8 cellular contexts compared by ENCODE assay signal in genomic region chr6:76876922-76877553, GRCh38.
DNase-seq lines count a peak whose midpoint lies in the region; ATAC-seq and TF ChIP-seq lines count a peak whose summit lies in the region.

No MANE protein-coding gene starts in this region.

- DNase-seq in GM23248: peak; percentile 24
- peak; percentile 67 for DNase-seq in NCI-H510A treated with DMSO at 0.1 percent for 48 hours (lab: John Stamatoyannopoulos, UW)
- peak; percentile 68 for DNase-seq in endothelial cell (ENCODE audit: low spot score)
- DNase-seq in inferior parietal cortex (ENCODE audit: extremely low spot score): no peak
- DNase-seq in posterior vena cava (ENCODE audit: low spot score): no peak
- DNase-seq in activated CD4-positive, alpha-beta T cell treated with anti-CD3 and anti-CD28 coated beads, Interleukin-2, amount 10 ng/mL, durations not matched to agents 7 days and 5 days: no peak

- peak overlapping the region; percentile 91 for H3K4me3 Mint-ChIP-seq in endothelial cell (ENCODE audit: unreplicated experiment)
- no peak overlapping the region for H3K4me3 Mint-ChIP-seq in activated CD4-positive, alpha-beta T cell treated with anti-CD3 and anti-CD28 coated beads, Interleukin-2, amount 10 ng/mL, durations not matched to agents 7 days and 5 days

- H3K4me2 ChIP-seq in GM23248 (ENCODE audit: unreplicated experiment) (no peak overlapping the region), neural cell (ENCODE audit: low read length) (no peak overlapping the region)

- H3K27ac Mint-ChIP-seq in endothelial cell (ENCODE audit: unreplicated experiment): no peak overlapping the region
- no peak overlapping the region for H3K27ac Mint-ChIP-seq in activated CD4-positive, alpha-beta T cell treated with anti-CD3 and anti-CD28 coated beads, Interleukin-2, amount 10 ng/mL, durations not matched to agents 7 days and 5 days

- TF ChIP-seq CTCF in endothelial cell (IDR thresholded peaks at IDR 0.05; ENCODE audit: unreplicated experiment) (peak; percentile 46), neural cell (IDR thresholded peaks at IDR 0.05; ENCODE audit: poor library complexity, severe bottlenecking) (peak; percentile 64)

- intact Hi-C loops in posterior vena cava (cut with DNase I): no loop called here

- no peaks in the 10 kb centered on the region for H3F3A ChIP-seq in GM23248 (ENCODE audit: insufficient read depth)
- H3F3A ChIP-seq in neural cell (ENCODE audit: insufficient read depth, low read length, poor library complexity, severe bottlenecking): no peaks in the 10 kb centered on the region

- H3K79me2 ChIP-seq in GM23248 (ENCODE audit: insufficient read depth) (no peaks in the 10 kb centered on the region), neural cell (replicated peaks; ENCODE audit: insufficient read depth, low read length) (no peaks in the 10 kb centered on the region)

- H3K36me3 Mint-ChIP-seq in endothelial cell (ENCODE audit: low read depth, unreplicated experiment): peaks cover 9% of the 10 kb centered on the region
- no peaks in the 10 kb centered on the region for H3K36me3 Mint-ChIP-seq in activated CD4-positive, alpha-beta T cell treated with anti-CD3 and anti-CD28 coated beads, Interleukin-2, amount 10 ng/mL, durations not matched to agents 7 days and 5 days (ENCODE audit: low read depth)

- H4K20me1 ChIP-seq in GM23248 (ENCODE audit: insufficient read depth): no peaks in the 10 kb centered on the region
- no peaks in the 10 kb centered on the region for H4K20me1 ChIP-seq in neural cell (ENCODE audit: insufficient read depth)

- H3K9me2 ChIP-seq in GM23248 (ENCODE audit: insufficient read depth) (no peaks in the 10 kb centered on the region), neural cell (ENCODE audit: insufficient read depth, low read length) (no peaks in the 10 kb centered on the region)

- H3K27me3 ChIP-seq in GM23248 (replicated peaks; ENCODE audit: insufficient read depth) (no peaks in the 10 kb centered on the region), neural cell (ENCODE audit: insufficient read depth, low read depth, low read length) (no peaks in the 10 kb centered on the region)

- CTCF ChIA-PET in activated CD4-positive, alpha-beta T cell treated with anti-CD3 and anti-CD28 coated beads, Interleukin-2, amount 10 ng/mL, durations not matched to agents 7 days and 5 days (lab: Charles Lee): no interaction called here

- H3K9me3 Mint-ChIP-seq in endothelial cell (ENCODE audit: unreplicated experiment): peaks cover 6% of the 10 kb centered on the region
- H3K9me3 Mint-ChIP-seq in activated CD4-positive, alpha-beta T cell treated with anti-CD3 and anti-CD28 coated beads, Interleukin-2, amount 10 ng/mL, durations not matched to agents 7 days and 5 days: peaks cover 21% of the 10 kb centered on the region

- H2AFZ ChIP-seq in GM23248 (no peak overlapping the region), neural cell (ENCODE audit: low read depth, low read length) (no peak overlapping the region)

- no peaks in the 10 kb centered on the region for H3K4me1 Mint-ChIP-seq in endothelial cell (ENCODE audit: unreplicated experiment)
- no peaks in the 10 kb centered on the region for H3K4me1 Mint-ChIP-seq in activated CD4-positive, alpha-beta T cell treated with anti-CD3 and anti-CD28 coated beads, Interleukin-2, amount 10 ng/mL, durations not matched to agents 7 days and 5 days

- H3K4me1 ChIP-seq in GM23248 (ENCODE audit: insufficient read depth): peaks cover 4% of the 10 kb centered on the region; the same call in 1 of the 2 replicates

- H3K27me3 Mint-ChIP-seq in endothelial cell (ENCODE audit: unreplicated experiment): peaks cover 2% of the 10 kb centered on the region
- no peaks in the 10 kb centered on the region for H3K27me3 Mint-ChIP-seq in activated CD4-positive, alpha-beta T cell treated with anti-CD3 and anti-CD28 coated beads, Interleukin-2, amount 10 ng/mL, durations not matched to agents 7 days and 5 days

- in situ Hi-C loops in GM23248 (cut with MboI): no loop called here

- H3K36me3 ChIP-seq in GM23248 (ENCODE audit: low read depth) (no peaks in the 10 kb centered on the region), neural cell (ENCODE audit: insufficient read depth, low read length) (no peaks in the 10 kb centered on the region)

- H3K27ac ChIP-seq in GM23248 (no peak overlapping the region), neural cell (ENCODE audit: low read length) (no peak overlapping the region)

- no peak for ATAC-seq in HG02981 (IDR thresholded peaks at IDR 0.05; ENCODE audit: unreplicated experiment)

- POLR2A ChIA-PET in activated CD4-positive, alpha-beta T cell treated with anti-CD3 and anti-CD28 coated beads, Interleukin-2, amount 10 ng/mL, durations not matched to agents 7 days and 5 days (lab: Charles Lee): no interaction called here

- H3K9me3 ChIP-seq in GM23248 (ENCODE audit: low read depth): no peaks in the 10 kb centered on the region
- no peaks in the 10 kb centered on the region for H3K9me3 ChIP-seq in neural cell (ENCODE audit: low read length)

- no peak for TF ChIP-seq EP300 in neural cell (conservative IDR thresholded peaks at IDR 0.05; ENCODE audit: poor library complexity, severe bottlenecking)

- H3K4me3 ChIP-seq in GM23248 (no peak overlapping the region), neural cell (ENCODE audit: low read length) (peak overlapping the region; percentile 24)

- H3K9ac ChIP-seq in GM23248 (no peak overlapping the region), neural cell (ENCODE audit: low read length) (no peak overlapping the region)

- peak; percentile 70 for TF ChIP-seq RAD21 in neural cell (conservative IDR thresholded peaks at IDR 0.05)

- 48 to 49% methylated on average over 8 to 9 of the region's 10 CpGs for WGBS in GM23248 (ENCODE audit: low coverage in 1 of 2, low lambda C conversion rate in 2 of 2, missing lambda C conversion rate in 2 of 2), 2 experiments

TF ChIP-seq in neural cell, 6 proteins besides CTCF, POLR2A, EP300 and RAD21:
- peak; percentile 63 for TF ChIP-seq SMC3 (conservative IDR thresholded peaks at IDR 0.05; ENCODE audit: poor library complexity)
- no peak for TF ChIP-seq MXI1 (conservative IDR thresholded peaks at IDR 0.05; ENCODE audit: poor library complexity, severe bottlenecking)
- no peak for TF ChIP-seq REST (IDR thresholded peaks at IDR 0.05; ENCODE audit: borderline replicate concordance)
- no peak for TF ChIP-seq POLR2AphosphoS5 (IDR thresholded peaks at IDR 0.05)
TF ChIP-seq in neural cell: peak in this region for 1.

Comparison
In these comparisons a context has a peak if more than half of its experiments do, and no peak if none do; other contexts are left out.
1. DNase-seq: peak in GM23248 (single experiment), NCI-H510A treated with DMSO at 0.1 percent for 48 hours (single experiment) and endothelial cell (single experiment); none in inferior parietal cortex (single experiment), posterior vena cava (single experiment) and activated CD4-positive, alpha-beta T cell treated with anti-CD3 and anti-CD28 coated beads, Interleukin-2, amount 10 ng/mL, durations not matched to agents 7 days and 5 days (single experiment).